ENCODE assay signal across 9 cellular contexts in genomic region chr9:92535940-92536850, GRCh38. TPM values are rescaled to one million over a fixed set of nuclear protein-coding genes. Genes with fewer than 3 reads are reported as not detected.
DNase-seq lines count a peak whose midpoint lies in the region; ATAC-seq and TF ChIP-seq lines count a peak whose summit lies in the region.
"Had no signal": no experiment of that assay in that cellular context is flagged by ENCODE, and none has a peak within 500 bp of the region (broad histone marks: within the 10 kb centered on the region; RNA-seq: fewer than 3 reads in every experiment).

Gene ECM2, minus strand, starts transcription at chr9:92535990. Its CDS starts 13,124 bp downstream, at chr9:92522866.

- peak; percentile 72 for ATAC-seq in left ventricle myocardium superior

- H3K4me1 ChIP-seq in rectal smooth muscle tissue (ENCODE audit: control insufficient read depth, insufficient read depth, low read length): no peaks in the 10 kb centered on the region

- peaks cover 0 to 3% (median 0%) of the 10 kb centered on the region in 7 donors for H3K9me3 Mint-ChIP-seq in CD14-positive monocyte

- H3K36me3 ChIP-seq in rectal smooth muscle tissue (ENCODE audit: control insufficient read depth, insufficient read depth, low read length): no peaks in the 10 kb centered on the region

- H3K36me3 Mint-ChIP-seq in CD14-positive monocyte: peaks cover 0 to 3% of the 10 kb centered on the region in 2 donors

- H3K27ac ChIP-seq in rectal smooth muscle tissue (ENCODE audit: low read depth, low read length): peak within 1 kb of the TSS; percentile 27

- intact Hi-C loops in CD14-positive monocyte (cut with micrococcal nuclease): no loop called here
- intact Hi-C loops in left ventricle myocardium superior (cut with micrococcal nuclease): loop anchor here (10.0 kb wide), 1 partner anchor 59 kb away; no protein-coding TSS in a partner anchor

- no peak for TF ChIP-seq CTCF in CD14-positive monocyte (IDR thresholded peaks at IDR 0.05)

- DNase-seq in CD14-positive monocyte (ENCODE audit: low spot score) (no peak), amniotic epithelial cell (ENCODE audit: low read depth) (peak; percentile 37), left ventricle myocardium superior (no peak), KBM-7 (no peak), NCI-H1092 (lab: John Stamatoyannopoulos, UW) (no peak), 8988T (no peak)
- DNase-seq in activated CD4-positive, alpha-beta T cell treated with anti-CD3 and anti-CD28 coated beads, Interleukin-2, amount 50 U/mL, for 1 hour: no peak
- DNase-seq: activated T-cell treated with anti-CD3 and anti-CD28 coated beads, Interleukin-2, amount 50 U/mL, for 1 hour had no signal

- peaks cover 46% of the 10 kb centered on the region for H3K4me1 Mint-ChIP-seq in CD14-positive monocyte

- H3K27me3 ChIP-seq in rectal smooth muscle tissue (ENCODE audit: control insufficient read depth, insufficient read depth, low read length): no peaks in the 10 kb centered on the region

- H3K9ac ChIP-seq in rectal smooth muscle tissue (ENCODE audit: low read length): no peak within 1 kb of the TSS

- peak within 1 kb of the TSS; percentile 22 for H3K4me3 ChIP-seq in rectal smooth muscle tissue (ENCODE audit: low read length)

- H3K27ac Mint-ChIP-seq in CD14-positive monocyte: peak within 1 kb of the TSS; percentile 79 to 92 (median 89)

- H3K27me3 Mint-ChIP-seq in CD14-positive monocyte (ENCODE audit: low read depth in 3 of 3): peaks cover 0 to 3% (median 0%) of the 10 kb centered on the region in 3 donors

- peak within 1 kb of the TSS; percentile 79 to 89 for H3K4me3 Mint-ChIP-seq in CD14-positive monocyte

- in situ Hi-C loops in KBM-7 (cut with MboI; ENCODE audit: low pct_unique_long_range_greater_than_20kb, low sequenced_read_pairs): no loop called here

RNA-seq across cellular contexts. Expression of gene ECM2, which starts in this region (rescaled TPM):
- polyA plus RNA-seq in CD14-positive monocyte: under 1 TPM in 1 of 2 donors, not detected in 1; 0.15 TPM
- total RNA-seq in left ventricle myocardium superior: 5.3 TPM
